25 cellular contexts compared by ENCODE assay signal in genomic region chr2:239056611-239057010, GRCh38.
"Had no signal": no experiment of that assay in that cellular context is flagged by ENCODE, and none has a peak within 500 bp of the region (broad histone marks: within the 10 kb centered on the region; RNA-seq: fewer than 3 reads in every experiment).

No MANE protein-coding gene starts in this region.

- H3K27ac Mint-ChIP-seq: endodermal cell, mesothelial cell of epicardium had no signal

- H3K4me1 Mint-ChIP-seq: endodermal cell had no signal

- H3K27me3 Mint-ChIP-seq: dendritic cell treated with granulocyte-macrophage colony-stimulating factor and Interleukin-4, amounts not matched to agents 40 ng/mL and 50 ng/mL, for 4 days; effector memory CD8-positive, alpha-beta T cell had no signal

- DNase-seq: colonic mucosa; cortex of kidney; effector CD8-positive, alpha-beta T cell; effector memory CD8-positive, alpha-beta T cell; endodermal cell; erythroblast; esophagus squamous epithelium; foreskin keratinocyte; hypothalamus; immature natural killer cell; islet precursor cell; kidney; kidney glomerular epithelial cell; left colon; left ventricle myocardium superior; lower lobe of right lung; mucosa of descending colon had no signal

- H3K27me3 ChIP-seq: colonic mucosa, esophagus squamous epithelium, foreskin keratinocyte, gastroesophageal sphincter, heart left ventricle, hepatocyte had no signal

- H3K27ac ChIP-seq: colonic mucosa, epithelial cell of prostate, esophagus squamous epithelium, foreskin keratinocyte, gastroesophageal sphincter, heart left ventricle, hepatocyte, lower lobe of right lung had no signal

- ATAC-seq: effector memory CD8-positive, alpha-beta T cell; esophagus mucosa; foreskin keratinocyte; gastroesophageal sphincter; heart left ventricle; left colon; left lobe of liver; left ventricle myocardium superior; lower lobe of right lung; mucosa of descending colon had no signal

- H3K9me3 ChIP-seq: colonic mucosa, mucosa of descending colon had no signal

- H3K4me1 ChIP-seq: colonic mucosa, esophagus squamous epithelium, foreskin keratinocyte, gastroesophageal sphincter, lower lobe of right lung had no signal

- H3K9me3 Mint-ChIP-seq: dendritic cell treated with granulocyte-macrophage colony-stimulating factor and Interleukin-4, amounts not matched to agents 40 ng/mL and 50 ng/mL, for 4 days; effector memory CD8-positive, alpha-beta T cell; endodermal cell; immature natural killer cell; mesothelial cell of epicardium had no signal

- H3K4me3 Mint-ChIP-seq: dendritic cell treated with granulocyte-macrophage colony-stimulating factor and Interleukin-4, amounts not matched to agents 40 ng/mL and 50 ng/mL, for 4 days; effector memory CD8-positive, alpha-beta T cell; endodermal cell; immature natural killer cell; mesothelial cell of epicardium had no signal

- H3K4me3 ChIP-seq: colonic mucosa, esophagus squamous epithelium, gastroesophageal sphincter, heart left ventricle, hepatocyte, lower lobe of right lung, mucosa of descending colon had no signal
